1 cellular context compared by ENCODE assay signal in genomic region chr2:201073071-201073470, GRCh38.
TF ChIP-seq lines count a peak whose summit lies in the region.

No MANE protein-coding gene starts in this region.

TF ChIP-seq in K562, 482 proteins besides CTCF, POLR2A, EP300 and RAD21:
- no peak for TF ChIP-seq MGA (IDR thresholded peaks at IDR 0.05)
- no peak for TF ChIP-seq ZNF175 (CRISPR knock-in tag; IDR thresholded peaks at IDR 0.05; ENCODE audit: low read depth)
- TF ChIP-seq ZBTB7A (IDR thresholded peaks at IDR 0.05; ENCODE audit: borderline replicate concordance, control insufficient read depth, low read depth, low read length) = no peak
- no peak for TF ChIP-seq ZNF431 (CRISPR knock-in tag; IDR thresholded peaks at IDR 0.05)
- no peak for TF ChIP-seq ZBTB26 (CRISPR knock-in tag; IDR thresholded peaks at IDR 0.05)
- TF ChIP-seq ZNF384 (IDR thresholded peaks at IDR 0.05; ENCODE audit: low read depth, low read length) = no peak
- TF ChIP-seq ZBTB8A (IDR thresholded peaks at IDR 0.05; ENCODE audit: partially characterized antibody) = no peak
- TF ChIP-seq CREB3L1 (IDR thresholded peaks at IDR 0.05; ENCODE audit: borderline replicate concordance, low read depth) = no peak
- TF ChIP-seq ZNF121 (CRISPR knock-in tag; conservative IDR thresholded peaks at IDR 0.05) = no peak
- no peak for TF ChIP-seq MYBL2 (IDR thresholded peaks at IDR 0.05; ENCODE audit: low read depth)
- no peak for TF ChIP-seq MYBL2 (CRISPR knock-in tag; IDR thresholded peaks at IDR 0.05; ENCODE audit: borderline replicate concordance)
- TF ChIP-seq CUX1 (CRISPR knock-in tag; IDR thresholded peaks at IDR 0.05) = no peak
